Comparison of ENCODE assay signal across 9 cellular contexts in the genomic region with DNA sequence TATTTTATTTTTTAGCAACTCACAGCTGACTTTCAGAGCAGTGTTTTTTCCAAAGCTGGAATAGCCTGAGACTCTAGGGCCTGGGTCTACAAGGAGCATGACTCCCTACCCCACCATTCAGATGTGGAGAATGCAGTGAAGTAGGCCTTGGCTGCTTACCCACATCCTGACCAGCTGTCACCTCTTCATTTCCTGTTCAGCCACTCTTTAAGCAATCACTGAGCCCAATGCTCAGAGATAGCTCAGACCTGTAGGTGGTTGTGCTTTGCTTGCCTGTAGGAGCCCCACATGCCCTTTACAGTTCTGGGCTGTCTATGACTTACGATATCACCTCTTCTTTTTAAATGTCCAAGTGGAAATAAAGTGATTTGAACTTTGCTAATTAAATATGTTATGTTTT.
DNase-seq lines count a peak whose midpoint lies in the region; ATAC-seq and TF ChIP-seq lines count a peak whose summit lies in the region.
"Had no signal": no experiment of that assay in that cellular context is flagged by ENCODE, and none has a peak within 500 bp of the region (broad histone marks: within the 10 kb centered on the region; RNA-seq: fewer than 3 reads in every experiment).

No MANE protein-coding gene starts in this region.

- no peaks in the 10 kb centered on the region for H3K27me3 ChIP-seq in fibroblast of lung (ENCODE audit: control insufficient read depth, insufficient read depth, low read length)
- H3K27me3 ChIP-seq in osteoblast (ENCODE audit: insufficient read depth, low read length): no peaks in the 10 kb centered on the region

- ATAC-seq in GM18502 (IDR thresholded peaks at IDR 0.05; ENCODE audit: poor library complexity, unreplicated experiment) (peak; percentile 95), GM21526 (IDR thresholded peaks at IDR 0.05; ENCODE audit: low FRiP score, unreplicated experiment) (peak; percentile 93)

- H3K36me3 ChIP-seq in KOPT-K1 (ENCODE audit: insufficient read depth, low read length) (no peaks in the 10 kb centered on the region), fibroblast of lung (ENCODE audit: control insufficient read depth, insufficient read depth, low read length) (no peaks in the 10 kb centered on the region), osteoblast (ENCODE audit: insufficient read depth, low read length) (no peaks in the 10 kb centered on the region)

- TF ChIP-seq CTCF in fibroblast of lung (conservative IDR thresholded peaks at IDR 0.05 in 1 of 2, IDR thresholded peaks at IDR 0.05 in 1 of 2; ENCODE audit: low read depth in 1 of 2, low read length in 2 of 2): no peak
- no peak for TF ChIP-seq CTCF in osteoblast (IDR thresholded peaks at IDR 0.05; ENCODE audit: extremely low read depth, low read depth, low read length)

- H3K79me2 ChIP-seq in fibroblast of lung (ENCODE audit: control insufficient read depth, insufficient read depth, low read length): no peaks in the 10 kb centered on the region
- H3K79me2 ChIP-seq in osteoblast (ENCODE audit: insufficient read depth, low read length): no peaks in the 10 kb centered on the region

- H3K4me1 ChIP-seq in fibroblast of lung (ENCODE audit: control insufficient read depth, extremely low read depth, insufficient read depth, low read length) (no peaks in the 10 kb centered on the region), osteoblast (ENCODE audit: insufficient read depth, low read length) (no peaks in the 10 kb centered on the region)

- H4K20me1 ChIP-seq in fibroblast of lung (ENCODE audit: control insufficient read depth, extremely low read depth, insufficient read depth, low read length) (no peaks in the 10 kb centered on the region), osteoblast (ENCODE audit: insufficient read depth, low read length) (no peaks in the 10 kb centered on the region)

- H3K4me2 ChIP-seq in fibroblast of lung (ENCODE audit: extremely low read depth, insufficient read depth, low read length) (no peak overlapping the region), osteoblast (ENCODE audit: insufficient read depth, low read length) (no peak overlapping the region)
- H3K4me2 ChIP-seq: PC-9 had no signal

- no peak overlapping the region for H2AFZ ChIP-seq in fibroblast of lung (ENCODE audit: low read length)
- H2AFZ ChIP-seq in osteoblast (ENCODE audit: low read length): no peak overlapping the region
- H2AFZ ChIP-seq: PC-9 had no signal

- H3K9ac ChIP-seq in fibroblast of lung (ENCODE audit: insufficient read depth, low read length): no peak overlapping the region

- H3K9me3 ChIP-seq in KOPT-K1 (ENCODE audit: insufficient read depth, low read length, poor library complexity, severe bottlenecking) (no peaks in the 10 kb centered on the region), fibroblast of lung (ENCODE audit: control insufficient read depth, insufficient read depth, low read depth, low read length) (no peaks in the 10 kb centered on the region), osteoblast (ENCODE audit: low read depth, low read length) (no peaks in the 10 kb centered on the region)

- H3K27ac ChIP-seq in KOPT-K1 (ENCODE audit: low read depth, low read length, poor library complexity, severe bottlenecking) (peak overlapping the region; percentile 6), fibroblast of lung (ENCODE audit: insufficient read depth, low read length) (no peak overlapping the region), osteoblast (ENCODE audit: low read depth, low read length) (no peak overlapping the region)
- H3K27ac ChIP-seq: PC-9 had no signal

- H3K4me3 ChIP-seq in fibroblast of lung (replicated peaks in 1 of 4; ENCODE audit: control extremely low read depth in 1 of 4, insufficient read depth in 1 of 4, low read depth in 3 of 4, low read length in 4 of 4) (no peak overlapping the region), osteoblast (ENCODE audit: insufficient read depth, low read length) (no peak overlapping the region)
- H3K4me3 ChIP-seq: PC-9 had no signal

- DNase-seq in fibroblast of lung (ENCODE audit: low read depth in 2 of 2) (peak; percentile 2 to 42), osteoblast (ENCODE audit: insufficient read length, low spot score, missing footprints) (no peak), kidney glomerular epithelial cell (lab: John Stamatoyannopoulos, UW) (no peak), NCI-H226 (no peak), NCI-H2227 treated with DMSO at 0.1 percent for 48 hours (lab: John Stamatoyannopoulos, UW) (no peak)

Comparison
In these comparisons a context has a peak if more than half of its experiments do, and no peak if none do; other contexts are left out.
1. DNase-seq: peak in fibroblast of lung (2 of 2); none in osteoblast (single experiment), kidney glomerular epithelial cell (single experiment), NCI-H226 (single experiment) and NCI-H2227 treated with DMSO at 0.1 percent for 48 hours (single experiment).